9 cellular contexts compared by ENCODE assay signal in the genomic region with DNA sequence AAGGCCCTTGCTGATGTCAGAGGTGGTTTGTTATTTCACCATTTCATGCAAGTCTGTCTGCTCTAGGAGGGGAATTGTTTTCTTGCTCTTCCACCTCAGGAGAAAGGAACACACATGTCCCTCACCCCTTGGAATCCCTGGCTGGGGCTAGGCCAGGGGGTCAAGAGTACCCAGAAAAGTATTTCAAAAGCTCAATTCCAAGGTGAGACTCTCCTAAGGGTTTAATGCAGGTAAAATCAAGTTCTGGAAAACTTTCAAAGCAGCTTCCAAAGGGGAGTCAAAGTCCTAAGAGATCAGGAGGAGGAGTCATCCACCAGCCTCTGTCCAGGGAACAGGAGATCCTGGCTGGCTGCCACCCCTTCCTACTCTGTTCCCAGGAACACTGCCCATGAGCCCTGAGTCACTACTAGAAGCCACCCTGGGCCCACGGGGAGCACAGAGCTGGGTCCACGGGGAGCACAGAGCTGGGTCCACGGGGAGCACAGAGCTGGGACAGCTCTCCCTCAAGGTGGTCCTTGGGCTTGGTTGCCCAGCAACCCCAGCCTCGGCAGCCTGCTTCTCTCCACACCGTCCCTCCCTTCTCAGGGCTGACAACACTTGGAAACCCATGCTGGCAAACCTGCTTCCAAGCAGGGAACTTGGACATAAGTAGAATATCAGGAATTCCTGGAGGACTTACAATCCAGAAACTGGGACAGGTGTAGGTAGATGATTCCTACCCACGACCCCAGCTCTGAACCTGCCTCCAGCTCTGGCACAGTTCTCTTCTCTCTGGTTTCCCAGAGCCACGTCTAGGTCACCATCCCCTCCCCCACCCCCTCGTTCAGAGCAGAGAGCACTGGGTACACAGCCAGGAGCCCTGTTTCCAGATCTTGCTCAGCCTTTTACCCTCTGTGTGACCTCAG. TPM values are rescaled to one million over a fixed set of nuclear protein-coding genes. Genes with fewer than 3 reads are reported as not detected.
DNase-seq lines count a peak whose midpoint lies in the region; TF ChIP-seq lines count a peak whose summit lies in the region.
"Had no signal": no experiment of that assay in that cellular context is flagged by ENCODE, and none has a peak within 500 bp of the region (broad histone marks: within the 10 kb centered on the region; RNA-seq: fewer than 3 reads in every experiment).

No MANE protein-coding gene starts in this region.

- no peak for TF ChIP-seq CTCF in OCI-LY3 (IDR thresholded peaks at IDR 0.05; ENCODE audit: low read depth, low read length)

- H3K27me3 ChIP-seq in OCI-LY3 (ENCODE audit: low read depth, low read length): no peaks in the 10 kb centered on the region; the same call in 1 of the 2 replicates

- peak overlapping the region; percentile 42 for H2AFZ ChIP-seq in OCI-LY3 (ENCODE audit: low read depth, low read length)

- no peaks in the 10 kb centered on the region for H3K9me3 ChIP-seq in OCI-LY3 (ENCODE audit: insufficient read depth, low read length)

- no peak overlapping the region for H3K9ac ChIP-seq in OCI-LY3 (ENCODE audit: low read length)

- DNase-seq in Ammon's horn (ENCODE audit: low spot score) (peak; percentile 45), epithelial cell of prostate (ENCODE audit: low read depth, low spot score) (no peak), mucosa of gallbladder (ENCODE audit: low spot score) (peak; percentile 92), cortex of kidney (lab: John Stamatoyannopoulos, UW) (no peak)
- no peak for DNase-seq in activated CD8-positive, alpha-beta memory T cell treated with anti-CD3 and anti-CD28 coated beads for 24 hours
- DNase-seq in activated CD4-positive, alpha-beta T cell treated with anti-CD3 and anti-CD28 coated beads, Interleukin-2, amount 50 U/mL, for 1 hour: no peak
- no peak for DNase-seq in activated T-cell treated with anti-CD3 and anti-CD28 coated beads, Interleukin-2, amount 50 U/mL, for 1 hour
- DNase-seq: NCI-H2081 treated with DMSO at 0.1 percent for 48 hours had no signal

- H3K4me1 ChIP-seq in OCI-LY3 (ENCODE audit: low read length): peaks cover 7% of the 10 kb centered on the region

- H3K4me2 ChIP-seq in OCI-LY3 (ENCODE audit: low read length): peak overlapping the region; percentile 35

- H3K4me3 ChIP-seq in OCI-LY3 (ENCODE audit: low read length): no peak overlapping the region

- H3K27ac ChIP-seq in OCI-LY3 (ENCODE audit: low read length) (no peak overlapping the region), epithelial cell of prostate (peak overlapping the region; percentile 18)

- H4K20me1 ChIP-seq in OCI-LY3 (ENCODE audit: insufficient read depth, low read length): no peaks in the 10 kb centered on the region

- no peaks in the 10 kb centered on the region for H3K36me3 ChIP-seq in OCI-LY3 (replicated peaks; ENCODE audit: low read depth, low read length)

- H3K79me2 ChIP-seq in OCI-LY3 (ENCODE audit: low read length): no peaks in the 10 kb centered on the region

RNA-seq across cellular contexts. Expression of gene CDKN1A, which starts 35.3 kb away (rescaled TPM):
- total RNA-seq in mucosa of gallbladder: 71.2 TPM

RNA-seq across cellular contexts. Expression of gene SRSF3, which starts 49.0 kb away (rescaled TPM):
- 190 TPM for total RNA-seq in mucosa of gallbladder

RNA-seq across cellular contexts. Expression of gene RAB44, which starts 54.5 kb away (rescaled TPM):
- total RNA-seq in mucosa of gallbladder: 0.75 TPM

Comparison
In these comparisons a context has a peak if more than half of its experiments do, and no peak if none do; other contexts are left out.
1. DNase-seq: peak in Ammon's horn (single experiment) and mucosa of gallbladder (single experiment); none in epithelial cell of prostate (single experiment), cortex of kidney (single experiment), activated CD8-positive, alpha-beta memory T cell treated with anti-CD3 and anti-CD28 coated beads for 24 hours (single experiment), activated CD4-positive, alpha-beta T cell treated with anti-CD3 and anti-CD28 coated beads, Interleukin-2, amount 50 U/mL, for 1 hour (single experiment) and activated T-cell treated with anti-CD3 and anti-CD28 coated beads, Interleukin-2, amount 50 U/mL, for 1 hour (single experiment).